In the genomic region with DNA sequence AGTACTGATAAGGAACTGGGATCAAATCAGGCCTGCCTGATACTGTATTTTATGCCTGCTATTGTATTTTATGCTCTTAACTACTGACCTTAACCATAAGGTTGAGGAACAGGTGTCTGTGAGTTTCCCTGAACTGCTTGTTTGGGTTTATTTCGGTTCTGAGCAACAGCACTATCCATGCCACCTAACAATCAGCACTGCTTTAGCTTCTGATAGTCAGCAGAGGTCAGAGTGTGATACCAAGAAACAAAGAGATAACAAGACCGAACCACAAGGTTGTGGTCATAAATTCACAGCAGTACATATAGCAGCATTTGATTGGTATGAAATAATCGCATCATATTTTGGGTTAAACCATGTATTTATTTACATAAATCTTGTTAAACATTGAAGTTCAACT, we compare ENCODE assay signal across 1 cellular context.
TF ChIP-seq lines count a peak whose summit lies in the region.

No MANE protein-coding gene starts in this region.

TF ChIP-seq in WTC11, 78 proteins besides CTCF, POLR2A, EP300 and RAD21 (continued from another document):
- TF ChIP-seq NR1H2 (CRISPR knock-in tag; IDR thresholded peaks at IDR 0.05) (no peak), ATF1 (CRISPR knock-in tag; IDR thresholded peaks at IDR 0.05) (no peak), HMGA2 (CRISPR knock-in tag; IDR thresholded peaks at IDR 0.05) (no peak), ATF3 (CRISPR knock-in tag; conservative IDR thresholded peaks at IDR 0.05) (no peak), NR3C1 (CRISPR knock-in tag; conservative IDR thresholded peaks at IDR 0.05; ENCODE audit: low read depth) (no peak), NFE2L1 (CRISPR knock-in tag; IDR thresholded peaks at IDR 0.05) (no peak), NR2C2 (CRISPR knock-in tag; IDR thresholded peaks at IDR 0.05) (no peak)
- TF ChIP-seq, protein P1, sequence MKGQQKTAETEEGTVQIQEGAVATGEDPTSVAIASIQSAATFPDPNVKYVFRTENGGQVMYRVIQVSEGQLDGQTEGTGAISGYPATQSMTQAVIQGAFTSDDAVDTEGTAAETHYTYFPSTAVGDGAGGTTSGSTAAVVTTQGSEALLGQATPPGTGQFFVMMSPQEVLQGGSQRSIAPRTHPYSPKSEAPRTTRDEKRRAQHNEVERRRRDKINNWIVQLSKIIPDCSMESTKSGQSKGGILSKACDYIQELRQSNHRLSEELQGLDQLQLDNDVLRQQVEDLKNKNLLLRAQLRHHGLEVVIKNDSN (CRISPR knock-in tag; IDR thresholded peaks at IDR 0.05): no peak
TF ChIP-seq in WTC11: peak in this region for 0.
